In the genomic region with DNA sequence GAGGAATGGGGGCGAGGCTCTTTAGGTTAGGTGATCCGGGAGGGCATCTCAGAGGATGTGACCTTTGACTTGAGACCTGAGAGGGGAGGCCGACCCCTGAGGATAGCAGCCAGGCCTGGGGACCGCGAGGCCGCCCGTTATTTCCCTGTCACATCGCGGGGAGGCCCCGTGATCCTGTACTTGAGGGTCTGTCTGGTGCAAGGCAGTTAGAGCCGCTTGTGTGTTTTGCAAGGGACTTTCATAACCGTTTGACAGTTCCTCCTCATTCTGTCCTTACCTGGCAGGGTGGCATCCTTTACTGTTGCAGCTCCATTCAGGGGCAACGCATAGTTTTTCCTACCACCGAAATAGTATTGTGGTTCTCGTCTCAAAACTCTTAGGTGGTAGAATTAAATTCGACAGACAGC, we compare ENCODE assay signal across 8 cellular contexts. TPM values are rescaled to one million over a fixed set of nuclear protein-coding genes. Genes with fewer than 3 reads are reported as not detected.
A peak's percentile ranks its signal among the peaks of the same experiment; 100 is the strongest.
DNase-seq lines count a peak whose midpoint lies in the region; ATAC-seq and TF ChIP-seq lines count a peak whose summit lies in the region.

No MANE protein-coding gene starts in this region.

- H3K79me1 ChIP-seq in mesenchymal stem cell (replicated peaks; ENCODE audit: low read length, poor library complexity, severe bottlenecking), result peaks cover 14% of the 10 kb centered on the region

- no peak overlapping the region for H4K91ac ChIP-seq in mesenchymal stem cell (ENCODE audit: low read length)

- no peak overlapping the region for H2BK5ac ChIP-seq in mesenchymal stem cell (ENCODE audit: low read depth, low read length, poor library complexity, severe bottlenecking)

- DNase-seq in SKM-1 treated with dmso at 0.1 percent for 144 hours (lab: John Stamatoyannopoulos, UW; ENCODE audit: unreplicated experiment), result peak; percentile 11
- no peak for DNase-seq in SKM-1 (lab: John Stamatoyannopoulos, UW; ENCODE audit: unreplicated experiment)
- DNase-seq in LNCaP clone FGC (ENCODE audit: low read depth), result no peak
- no peak for DNase-seq in ascending aorta (ENCODE audit: low spot score in 2 of 2)
- DNase-seq in mesenchymal stem cell, result peak; percentile 49
- DNase-seq in kidney tubule cell (ENCODE audit: low spot score), result no peak

- ATAC-seq in GM21619 (IDR thresholded peaks at IDR 0.05; ENCODE audit: unreplicated experiment), result peak; percentile 21
- ATAC-seq in activated CD4-positive, CD25-positive, alpha-beta regulatory T cell treated with anti-CD3 and anti-CD28 coated beads, Interleukin-2, amount 50 U/mL, for 24 hours, result no peak

- TF ChIP-seq CTCF in LNCaP clone FGC (IDR thresholded peaks at IDR 0.05; ENCODE audit: control insufficient read depth, extremely low read depth, insufficient read depth), result no peak
- no peak for TF ChIP-seq CTCF in ascending aorta (IDR thresholded peaks at IDR 0.05)

- H3K27me3 ChIP-seq in ascending aorta, result no peaks in the 10 kb centered on the region
- H3K27me3 ChIP-seq in mesenchymal stem cell (ENCODE audit: control insufficient read depth in 1 of 2, insufficient read depth in 1 of 2, low read length in 2 of 2), result peaks cover 0 to 10% of the 10 kb centered on the region in 2 experiments

- no peak overlapping the region for H2BK120ac ChIP-seq in mesenchymal stem cell (ENCODE audit: low read depth, low read length)

- H2BK15ac ChIP-seq in mesenchymal stem cell (ENCODE audit: low read depth, poor library complexity, severe bottlenecking), result no peak overlapping the region

- peak overlapping the region; percentile 1 for H4K8ac ChIP-seq in mesenchymal stem cell (ENCODE audit: low read length)

- no peak overlapping the region for H3K18ac ChIP-seq in mesenchymal stem cell (ENCODE audit: low read depth in 1 of 2, low read length in 2 of 2)

- no peak overlapping the region for H2BK12ac ChIP-seq in mesenchymal stem cell (ENCODE audit: low read length in 2 of 2)

- H3K4me2 ChIP-seq in mesenchymal stem cell (ENCODE audit: low read length, poor library complexity, severe bottlenecking), result peak overlapping the region; percentile 92

- peak overlapping the region; percentile 84 for H2AFZ ChIP-seq in mesenchymal stem cell (ENCODE audit: low read depth, low read length)

- 14% methylated on average over 16 of the region's 16 CpGs for WGBS in mesenchymal stem cell

- H3K23ac ChIP-seq in mesenchymal stem cell (ENCODE audit: low read length in 2 of 2), result peak overlapping the region in 1 of 2 experiments; percentile 46

- intact Hi-C loops in ascending aorta (cut with DNase I), result loop anchor here (5.0 to 10.0 kb wide), 3 partner anchors 296 to 1266 kb away; a partner anchor contains a TSS

- no peak overlapping the region for H3K4ac ChIP-seq in mesenchymal stem cell (ENCODE audit: low read depth in 1 of 2, low read length in 2 of 2)

- H3K4me1 ChIP-seq in ascending aorta (peaks cover 5 to 9% of the 10 kb centered on the region in 2 donors), mesenchymal stem cell (ENCODE audit: control insufficient read depth, insufficient read depth, low read depth, low read length) (peaks cover 3% of the 10 kb centered on the region)

- H3K14ac ChIP-seq in mesenchymal stem cell (ENCODE audit: low read length in 2 of 2), result no peak overlapping the region

- no peak overlapping the region for H2AK5ac ChIP-seq in mesenchymal stem cell (ENCODE audit: low read length, severe bottlenecking)

- H3K9me3 ChIP-seq in ascending aorta (no peaks in the 10 kb centered on the region), mesenchymal stem cell (ENCODE audit: control insufficient read depth, low read length) (no peaks in the 10 kb centered on the region)

- peak overlapping the region; percentile 79 for H3K4me3 ChIP-seq in LNCaP clone FGC (ENCODE audit: low read depth, low read length)
- H3K4me3 ChIP-seq in ascending aorta, result peak overlapping the region; percentile 66 to 80
- H3K4me3 ChIP-seq in mesenchymal stem cell (ENCODE audit: insufficient read depth in 1 of 2, low read depth in 1 of 2, low read length in 2 of 2), result peak overlapping the region; percentile 83 to 94

- H3K27ac ChIP-seq in ascending aorta (no peak overlapping the region), mesenchymal stem cell (ENCODE audit: low read length, poor library complexity, severe bottlenecking) (no peak overlapping the region)

- H3K36me3 ChIP-seq in ascending aorta, result no peaks in the 10 kb centered on the region
- no peaks in the 10 kb centered on the region for H3K36me3 ChIP-seq in mesenchymal stem cell (ENCODE audit: control insufficient read depth in 1 of 2, insufficient read depth in 2 of 2, low read depth in 1 of 2, low read length in 2 of 2)

- H3K9ac ChIP-seq in mesenchymal stem cell (ENCODE audit: low read length), result peak overlapping the region; percentile 95

RNA-seq across cellular contexts. Expression of a gene that starts 0.8 kb away (rescaled TPM):
- total RNA-seq in ascending aorta, result 2.4 TPM
- polyA plus RNA-seq in mesenchymal stem cell (2013, experiment 1 of 2), result 7.0 TPM
- 6.9 TPM for polyA plus RNA-seq in mesenchymal stem cell (2013, experiment 2 of 2)

Comparison
In these comparisons a context has a peak if more than half of its experiments do, and no peak if none do; other contexts are left out.
1. DNase-seq: peak in SKM-1 treated with dmso at 0.1 percent for 144 hours (single experiment) and mesenchymal stem cell (single experiment); none in SKM-1 (single experiment), LNCaP clone FGC (single experiment), ascending aorta (0 of 2) and kidney tubule cell (single experiment).
2. Peak in every context shown above with its lines, with median percentiles within 50 percentile points of each other: H3K4me3 ChIP-seq.